ENCODE assay signal across 8 cellular contexts in genomic region chr16:15857779-15858560, GRCh38. TPM values are rescaled to one million over a fixed set of nuclear protein-coding genes. Genes with fewer than 3 reads are reported as not detected.
A peak's percentile ranks its signal among the peaks of the same experiment; 100 is the strongest.
DNase-seq lines count a peak whose midpoint lies in the region; ATAC-seq and TF ChIP-seq lines count a peak whose summit lies in the region.

No MANE protein-coding gene starts in this region.

- H3F3A ChIP-seq in DOHH2 (ENCODE audit: control insufficient read depth, insufficient read depth) = peaks cover 13% of the 10 kb centered on the region

- H3K79me2 ChIP-seq in DOHH2 (ENCODE audit: control insufficient read depth, low read length) = no peaks in the 10 kb centered on the region

- H3K36me3 ChIP-seq in DOHH2 (ENCODE audit: control insufficient read depth, low read length) (no peaks in the 10 kb centered on the region), neutrophil (no peaks in the 10 kb centered on the region)

- peak overlapping the region; percentile 49; the same call in 1 of the 2 replicates for H3K4me3 ChIP-seq in DOHH2 (ENCODE audit: low read length)
- peak overlapping the region; percentile 48 for H3K4me3 ChIP-seq in fibroblast of villous mesenchyme (ENCODE audit: low read depth, low read length)
- peak overlapping the region; percentile 15 to 28 for H3K4me3 ChIP-seq in neutrophil (ENCODE audit: low read depth in 1 of 2, low read length in 1 of 2)

- DNase-seq in fibroblast of villous mesenchyme (ENCODE audit: low read depth) = peak; percentile 42
- no peak for DNase-seq in stimulated activated CD8-positive, alpha-beta memory T cell treated with anti-CD3 and anti-CD28 coated beads, Interleukin-4, amount 100 ng/mL, for 48 hours
- DNase-seq in SIG-M5 (lab: John Stamatoyannopoulos, UW) = no peak
- DNase-seq in UCSD-AML1 (lab: John Stamatoyannopoulos, UW; ENCODE audit: unreplicated experiment) = no peak

- peak overlapping the region; percentile 58 for H3K4me2 ChIP-seq in DOHH2 (ENCODE audit: low read length)

- TF ChIP-seq CTCF in DOHH2 (IDR thresholded peaks at IDR 0.05; ENCODE audit: low read depth, low read length, poor library complexity, severe bottlenecking) (no peak), fibroblast of villous mesenchyme (IDR thresholded peaks at IDR 0.05; ENCODE audit: insufficient read depth, low read depth, low read length) (no peak), neutrophil (IDR thresholded peaks at IDR 0.05) (no peak)

- H3K4me1 ChIP-seq in DOHH2 (ENCODE audit: control insufficient read depth, low read length) (peaks cover 35% of the 10 kb centered on the region), neutrophil (ENCODE audit: control insufficient read depth in 1 of 2, insufficient read depth in 1 of 2, low read depth in 1 of 2, low read length in 1 of 2) (peaks cover 10 to 17% of the 10 kb centered on the region in 2 experiments)

- ATAC-seq in SK-N-SH treated with all-trans-retinoic acid at 6 μM for 48 hours (peak; percentile 65), HG03521 (IDR thresholded peaks at IDR 0.05; ENCODE audit: unreplicated experiment) (no peak)

- H3K9me3 ChIP-seq in DOHH2 (ENCODE audit: control insufficient read depth, insufficient read depth, low read length) (no peaks in the 10 kb centered on the region), neutrophil (no peaks in the 10 kb centered on the region)

- no peaks in the 10 kb centered on the region for H4K20me1 ChIP-seq in DOHH2 (ENCODE audit: control insufficient read depth, insufficient read depth, low read depth, low read length)

- H3K27me3 ChIP-seq in DOHH2 (ENCODE audit: control insufficient read depth, low read length) = peaks cover 38% of the 10 kb centered on the region
- peaks cover 64% of the 10 kb centered on the region for H3K27me3 ChIP-seq in neutrophil

- no peaks in the 10 kb centered on the region for H3K9me2 ChIP-seq in DOHH2 (replicated peaks; ENCODE audit: control insufficient read depth, low read length)

- H3K27ac ChIP-seq in DOHH2 (ENCODE audit: low read depth, low read length) (no peak overlapping the region), neutrophil (no peak overlapping the region)

TF ChIP-seq in SK-N-SH treated with all-trans-retinoic acid at 6 μM for 48 hours, 23 proteins besides CTCF, POLR2A, EP300 and RAD21:
- TF ChIP-seq CSDC2 (CRISPR knock-in tag; IDR thresholded peaks at IDR 0.05) = no peak
- no peak for TF ChIP-seq ZC3H10 (CRISPR knock-in tag; IDR thresholded peaks at IDR 0.05)
- TF ChIP-seq OSR1 (CRISPR knock-in tag; IDR thresholded peaks at IDR 0.05) = no peak
- TF ChIP-seq ZNF70 (CRISPR knock-in tag; IDR thresholded peaks at IDR 0.05) = no peak
- no peak for TF ChIP-seq ZNF565 (CRISPR knock-in tag; conservative IDR thresholded peaks at IDR 0.05; ENCODE audit: low read depth)
- no peak for TF ChIP-seq GLIS3 (CRISPR knock-in tag; IDR thresholded peaks at IDR 0.05)
- no peak for TF ChIP-seq PPARA (CRISPR knock-in tag; IDR thresholded peaks at IDR 0.05; ENCODE audit: borderline replicate concordance)
- no peak for TF ChIP-seq ZFP30 (CRISPR knock-in tag; IDR thresholded peaks at IDR 0.05)
TF ChIP-seq in SK-N-SH treated with all-trans-retinoic acid at 6 μM for 48 hours: peak in this region for 0.

RNA-seq across cellular contexts. Expression of gene MYH11, which starts 1.1 kb away (rescaled TPM):
- total RNA-seq in fibroblast of villous mesenchyme = under 0.01 and 0.64 TPM in 2 replicates

RNA-seq across cellular contexts. Expression of gene CEP20, which starts 30.4 kb away (rescaled TPM):
- total RNA-seq in fibroblast of villous mesenchyme = 35.8 and 50.1 TPM in 2 replicates
